ENCODE assay signal across 9 cellular contexts in the genomic region with DNA sequence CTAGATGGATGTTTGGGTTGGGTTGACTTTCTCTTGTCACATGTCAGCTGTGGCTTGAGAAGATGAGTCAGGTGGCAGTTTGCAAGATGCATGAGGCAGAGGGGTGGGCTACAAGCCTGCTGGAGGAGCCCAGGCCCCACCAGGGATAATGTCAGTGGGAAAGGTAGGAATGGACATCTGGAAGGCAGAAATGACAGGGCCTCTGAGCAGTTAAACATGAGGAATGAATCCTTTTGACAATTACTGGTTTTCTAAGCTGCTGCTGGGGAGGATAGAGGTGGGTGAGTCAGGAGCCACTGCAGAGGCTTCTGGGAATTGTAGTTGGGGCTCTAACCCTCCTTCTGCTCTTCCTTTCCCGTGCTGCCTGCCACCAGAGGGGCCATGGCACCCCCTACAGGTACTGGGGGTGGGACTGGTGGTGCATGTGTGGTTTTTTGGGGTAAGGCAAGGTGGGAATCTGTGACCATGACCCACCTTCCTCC. TPM values are rescaled to one million over a fixed set of nuclear protein-coding genes. Genes with fewer than 3 reads are reported as not detected.
DNase-seq lines count a peak whose midpoint lies in the region; ATAC-seq and TF ChIP-seq lines count a peak whose summit lies in the region.
"Had no signal": no experiment of that assay in that cellular context is flagged by ENCODE, and none has a peak within 500 bp of the region (broad histone marks: within the 10 kb centered on the region; RNA-seq: fewer than 3 reads in every experiment).

No MANE protein-coding gene starts in this region.

- H3K9me2 ChIP-seq in hepatocyte (replicated peaks; ENCODE audit: insufficient read depth), result no peaks in the 10 kb centered on the region

- H3K9me3 Mint-ChIP-seq in MCF 10A (ENCODE audit: unreplicated experiment), result no peaks in the 10 kb centered on the region
- no peaks in the 10 kb centered on the region for H3K9me3 Mint-ChIP-seq in T-helper 1 cell treated with Interleukin-12 subunit alpha and Interleukin-12 subunit beta and Interleukin-4 antibody, amounts not matched to agents 30 μg/mL and 1 μg/mL, for 36 hours
- no peaks in the 10 kb centered on the region for H3K9me3 Mint-ChIP-seq in dendritic cell treated with granulocyte-macrophage colony-stimulating factor and Interleukin-4, amounts not matched to agents 40 ng/mL and 50 ng/mL, for 4 days

- DNase-seq in MCF 10A (ENCODE audit: unreplicated experiment) (peak; percentile 13), breast epithelium (ENCODE audit: low spot score in 2 of 2) (no peak), thoracic aorta (ENCODE audit: low spot score) (no peak), GM03348 (ENCODE audit: low spot score) (no peak), hepatocyte (ENCODE audit: low spot score) (no peak)
- DNase-seq: GDM1 had no signal

- H3K27ac ChIP-seq in breast epithelium, result no peak overlapping the region
- no peak overlapping the region for H3K27ac ChIP-seq in thoracic aorta
- H3K27ac ChIP-seq in hepatocyte, result no peak overlapping the region

- H3K4me2 ChIP-seq in hepatocyte, result no peak overlapping the region

- H3K27ac Mint-ChIP-seq in MCF 10A (ENCODE audit: low read depth, unreplicated experiment), result no peak overlapping the region
- peak overlapping the region; percentile 60 for H3K27ac Mint-ChIP-seq in T-helper 1 cell treated with Interleukin-12 subunit alpha and Interleukin-12 subunit beta and Interleukin-4 antibody, amounts not matched to agents 30 μg/mL and 1 μg/mL, for 36 hours
- H3K27ac Mint-ChIP-seq in dendritic cell treated with granulocyte-macrophage colony-stimulating factor and Interleukin-4, amounts not matched to agents 40 ng/mL and 50 ng/mL, for 4 days, result peak overlapping the region; percentile 0

- H3K4me1 ChIP-seq in breast epithelium, result no peaks in the 10 kb centered on the region
- H3K4me1 ChIP-seq in thoracic aorta (ENCODE audit: control insufficient read depth in 1 of 2, low read depth in 2 of 2), result no peaks in the 10 kb centered on the region
- no peaks in the 10 kb centered on the region for H3K4me1 ChIP-seq in hepatocyte (ENCODE audit: insufficient read depth)

- no peak overlapping the region for H3K4me3 Mint-ChIP-seq in MCF 10A (ENCODE audit: unreplicated experiment)
- no peak overlapping the region for H3K4me3 Mint-ChIP-seq in T-helper 1 cell treated with Interleukin-12 subunit alpha and Interleukin-12 subunit beta and Interleukin-4 antibody, amounts not matched to agents 30 μg/mL and 1 μg/mL, for 36 hours
- H3K4me3 Mint-ChIP-seq in dendritic cell treated with granulocyte-macrophage colony-stimulating factor and Interleukin-4, amounts not matched to agents 40 ng/mL and 50 ng/mL, for 4 days, result no peak overlapping the region

- H2AFZ ChIP-seq in hepatocyte, result no peak overlapping the region

- CTCF ChIA-PET in MCF 10A (lab: Yijun Ruan, JAX), result interaction anchor here (0.6 to 1.7 kb wide), 3 partner anchors 15 to 39 kb away, joined by 3 to 4 read pairs (median 4); no protein-coding TSS in a partner anchor

- no peaks in the 10 kb centered on the region for H4K20me1 ChIP-seq in hepatocyte (ENCODE audit: insufficient read depth, poor library complexity, severe bottlenecking)

- WGBS in hepatocyte (ENCODE audit: low lambda C conversion rate, missing lambda C conversion rate), result 70% methylated on average over 1 of the region's 1 CpG

- H3K36me3 ChIP-seq in breast epithelium (peaks cover 16% of the 10 kb centered on the region), thoracic aorta (peaks cover 80% of the 10 kb centered on the region), hepatocyte (replicated peaks; ENCODE audit: insufficient read depth, low read depth) (no peaks in the 10 kb centered on the region)

- intact Hi-C loops in MCF 10A (cut with micrococcal nuclease) (no loop called here), breast epithelium (cut with DNase I; ENCODE audit: low total_unique reads) (no loop called here)
- intact Hi-C loops in dendritic cell treated with granulocyte-macrophage colony-stimulating factor and Interleukin-4, amounts not matched to agents 40 ng/mL and 50 ng/mL, for 4 days (cut with micrococcal nuclease), result no loop called here

- H3K27me3 ChIP-seq in breast epithelium, result no peaks in the 10 kb centered on the region
- H3K27me3 ChIP-seq in thoracic aorta (replicated peaks; ENCODE audit: insufficient read depth), result no peaks in the 10 kb centered on the region
- H3K27me3 ChIP-seq in hepatocyte, result no peaks in the 10 kb centered on the region

- peak; percentile 18 for ATAC-seq in thoracic aorta (ENCODE audit: insufficient number of reproducible peaks, low FRiP score, low read depth)
- no peak for ATAC-seq in HG02623 (IDR thresholded peaks at IDR 0.05; ENCODE audit: unreplicated experiment)

- no peaks in the 10 kb centered on the region for H3K27me3 Mint-ChIP-seq in MCF 10A (ENCODE audit: insufficient read depth, unreplicated experiment)
- H3K27me3 Mint-ChIP-seq in T-helper 1 cell treated with Interleukin-12 subunit alpha and Interleukin-12 subunit beta and Interleukin-4 antibody, amounts not matched to agents 30 μg/mL and 1 μg/mL, for 36 hours (ENCODE audit: low read depth), result no peaks in the 10 kb centered on the region
- peaks cover 3% of the 10 kb centered on the region for H3K27me3 Mint-ChIP-seq in dendritic cell treated with granulocyte-macrophage colony-stimulating factor and Interleukin-4, amounts not matched to agents 40 ng/mL and 50 ng/mL, for 4 days

- no peaks in the 10 kb centered on the region for H3K79me2 ChIP-seq in hepatocyte

- H3K36me3 Mint-ChIP-seq in MCF 10A (ENCODE audit: insufficient read depth, unreplicated experiment), result peaks cover 81% of the 10 kb centered on the region
- peaks cover 26% of the 10 kb centered on the region for H3K36me3 Mint-ChIP-seq in T-helper 1 cell treated with Interleukin-12 subunit alpha and Interleukin-12 subunit beta and Interleukin-4 antibody, amounts not matched to agents 30 μg/mL and 1 μg/mL, for 36 hours (ENCODE audit: low read depth)
- peaks cover 94% of the 10 kb centered on the region for H3K36me3 Mint-ChIP-seq in dendritic cell treated with granulocyte-macrophage colony-stimulating factor and Interleukin-4, amounts not matched to agents 40 ng/mL and 50 ng/mL, for 4 days (ENCODE audit: low read depth)

- no peak for TF ChIP-seq POLR2A in breast epithelium (IDR thresholded peaks at IDR 0.05)

- TF ChIP-seq CTCF in MCF 10A (IDR thresholded peaks at IDR 0.05; ENCODE audit: unreplicated experiment) (no peak), breast epithelium (IDR thresholded peaks at IDR 0.05) (no peak), thoracic aorta (IDR thresholded peaks at IDR 0.05) (no peak), hepatocyte (IDR thresholded peaks at IDR 0.05; ENCODE audit: poor library complexity) (no peak)

- POLR2A ChIA-PET in MCF 10A (lab: Yijun Ruan, JAX), result interaction anchor here (1.2 kb wide), 2 partner anchors 10 to 32 kb away, joined by 3 to 4 read pairs; a partner anchor contains a TSS

- peaks cover 4% of the 10 kb centered on the region for H3K4me1 Mint-ChIP-seq in MCF 10A (ENCODE audit: insufficient read depth, unreplicated experiment)
- H3K4me1 Mint-ChIP-seq in T-helper 1 cell treated with Interleukin-12 subunit alpha and Interleukin-12 subunit beta and Interleukin-4 antibody, amounts not matched to agents 30 μg/mL and 1 μg/mL, for 36 hours (ENCODE audit: low read depth), result peaks cover 15% of the 10 kb centered on the region
- H3K4me1 Mint-ChIP-seq in dendritic cell treated with granulocyte-macrophage colony-stimulating factor and Interleukin-4, amounts not matched to agents 40 ng/mL and 50 ng/mL, for 4 days (ENCODE audit: low read depth), result peaks cover 35% of the 10 kb centered on the region

- H3K4me3 ChIP-seq in breast epithelium (no peak overlapping the region), thoracic aorta (no peak overlapping the region), hepatocyte (no peak overlapping the region)

- H3K9me3 ChIP-seq in breast epithelium, result no peaks in the 10 kb centered on the region
- no peaks in the 10 kb centered on the region for H3K9me3 ChIP-seq in thoracic aorta
- H3K9me3 ChIP-seq in hepatocyte (ENCODE audit: low read depth), result no peaks in the 10 kb centered on the region

- BruUV-seq in MCF 10A (replicated peaks; lab: Mats Ljungman, UMichigan), result no TSS peak

RNA-seq across cellular contexts. Expression of a gene that starts 15.7 kb away (rescaled TPM):
- not detected in 2 replicates for total RNA-seq in MCF 10A (2022)
- total RNA-seq in breast epithelium, result under 1 TPM; 0.29 to 0.98 (median 0.32) TPM
- total RNA-seq in thoracic aorta, result not detected
- 0.13 TPM in 1 of 2 replicates, not detected in the other for total RNA-seq in hepatocyte
- polyA plus RNA-seq in hepatocyte, result 0.16 TPM in 1 of 2 replicates, not detected in the other

RNA-seq across cellular contexts. Expression of a gene that starts 21.8 kb away (rescaled TPM):
- 84.8 and 100 TPM in 2 replicates for total RNA-seq in MCF 10A (2022)
- total RNA-seq in breast epithelium, result 10 to 100 TPM; 37.5 to 88.5 (median 50.5) TPM
- total RNA-seq in thoracic aorta, result 100 to 1,000 TPM; 113 to 152 TPM
- 51.3 and 59.4 TPM in 2 replicates for total RNA-seq in hepatocyte
- 65.2 and 75.9 TPM in 2 replicates for polyA plus RNA-seq in hepatocyte

RNA-seq across cellular contexts. Expression of a gene that starts 22.2 kb away (rescaled TPM):
- total RNA-seq in MCF 10A (2022) (0.44 and 0.49 TPM in 2 replicates), breast epithelium (1 to 10 TPM in 2 of 3 donors, under 1 TPM in 1; 0.66 to 2.9 (median 1.9) TPM), thoracic aorta (1 to 10 TPM in 1 of 2 donors, not detected in 1; 1.2 TPM), hepatocyte (1.6 and 2.7 TPM in 2 replicates)
- polyA plus RNA-seq in hepatocyte, result 4.1 and 5.5 TPM in 2 replicates

RNA-seq across cellular contexts. Expression of a gene that starts 32.0 kb away (rescaled TPM):
- total RNA-seq in MCF 10A (2022), result 126 and 154 TPM in 2 replicates
- total RNA-seq in breast epithelium, result 10 to 100 TPM; 11.0 to 17.7 (median 13.5) TPM
- total RNA-seq in thoracic aorta, result 10 to 100 TPM; 31.3 to 34.0 TPM
- 6.9 and 12.5 TPM in 2 replicates for total RNA-seq in hepatocyte
- 45.6 and 47.5 TPM in 2 replicates for polyA plus RNA-seq in hepatocyte

RNA-seq across cellular contexts. Expression of a gene that starts 51.9 kb away (rescaled TPM):
- total RNA-seq in MCF 10A (2022), result 112 and 151 TPM in 2 replicates
- total RNA-seq in breast epithelium, result 10 to 100 TPM; 42.6 to 57.8 (median 55.2) TPM
- total RNA-seq in thoracic aorta, result 10 to 100 TPM; 32.3 to 43.1 TPM
- total RNA-seq in hepatocyte, result 64.3 and 85.7 TPM in 2 replicates
- polyA plus RNA-seq in hepatocyte, result 194 and 224 TPM in 2 replicates
